Comparison of ENCODE assay signal across 1 cellular context in genomic region chr1:2505461-2505994, GRCh38.
A peak's percentile ranks its signal among the peaks of the same experiment; 100 is the strongest.
TF ChIP-seq lines count a peak whose summit lies in the region.

No MANE protein-coding gene starts in this region.

TF ChIP-seq in K562, 482 proteins besides CTCF, POLR2A, EP300 and RAD21:
- TF ChIP-seq POLR2G (IDR thresholded peaks at IDR 0.05; ENCODE audit: low read depth, low read length) (0 out of 2 replicates have a peak, but pooled peaks have one; percentile 10), BHLHE40 (IDR thresholded peaks at IDR 0.05; ENCODE audit: low read length) (no peak)
